7 cellular contexts compared by ENCODE assay signal in genomic region chr11:59207988-59208432, GRCh38. TPM values are rescaled to one million over a fixed set of nuclear protein-coding genes. Genes with fewer than 3 reads are reported as not detected.
DNase-seq lines count a peak whose midpoint lies in the region; ATAC-seq, FAIRE-seq and TF ChIP-seq lines count a peak whose summit lies in the region.

No MANE protein-coding gene starts in this region.

- H3K27me3 Mint-ChIP-seq in brain: no peaks in the 10 kb centered on the region

- H3K27ac Mint-ChIP-seq in brain: peak overlapping the region; percentile 42 to 91 (median 67)

- no peaks in the 10 kb centered on the region for H3K9me3 Mint-ChIP-seq in brain

- TF ChIP-seq CTCF in GM06990 (IDR thresholded peaks at IDR 0.05; ENCODE audit: insufficient read depth, low read length, poor library complexity, severe bottlenecking) (peak; percentile 61), HL-60 (IDR thresholded peaks at IDR 0.05; ENCODE audit: insufficient read depth, low read length) (peak; percentile 75), RWPE2 (IDR thresholded peaks at IDR 0.05; ENCODE audit: poor library complexity, severe bottlenecking) (peak; percentile 85), brain (conservative IDR thresholded peaks at IDR 0.05) (peak; percentile 80), kidney (IDR thresholded peaks at IDR 0.05; ENCODE audit: borderline replicate concordance, extremely low read depth, insufficient read depth) (peak; percentile 83)

- H3K9me3 ChIP-seq in RWPE2 (ENCODE audit: severe bottlenecking) (no peaks in the 10 kb centered on the region), kidney (ENCODE audit: control insufficient read depth in 1 of 2, low read length in 2 of 2) (no peaks in the 10 kb centered on the region)

- H3K4me1 Mint-ChIP-seq in brain: peaks cover 31% of the 10 kb centered on the region

- FAIRE-seq in kidney (lab: Jason Lieb, UNC): no peak

- H3K36me3 ChIP-seq in GM06990 (ENCODE audit: control insufficient read depth, insufficient read depth, low read length) (peaks cover 12% of the 10 kb centered on the region), RWPE2 (ENCODE audit: low read depth) (peaks cover 25% of the 10 kb centered on the region), kidney (ENCODE audit: control insufficient read depth in 1 of 2, insufficient read depth in 2 of 2, low read length in 2 of 2) (peaks cover 0 to 5% of the 10 kb centered on the region in 2 donors)

- DNase-seq in GM06990 (ENCODE audit: extremely low read depth, insufficient read length) (peak; percentile 57), HL-60 (ENCODE audit: low read depth in 1 of 2, low spot score in 1 of 2) (peak in 1 of 2 experiments; percentile 45), RWPE2 (ENCODE audit: low spot score) (no peak), kidney (no peak)
- peak; percentile 17 to 68 for DNase-seq in stimulated activated CD4-positive, alpha-beta T cell treated with anti-CD3 and anti-CD28 coated beads, Interleukin-4, amount 100 ng/mL, for 4 hours

- no peak overlapping the region for H3K4me3 Mint-ChIP-seq in brain

- no peak overlapping the region for H3K9ac ChIP-seq in kidney (ENCODE audit: low read length in 2 of 2)

- H3K4me1 ChIP-seq in RWPE2 (ENCODE audit: insufficient read depth, poor library complexity, severe bottlenecking): no peaks in the 10 kb centered on the region
- H3K4me1 ChIP-seq in kidney (ENCODE audit: control insufficient read depth in 1 of 2, insufficient read depth in 1 of 2, low read depth in 1 of 2, low read length in 2 of 2): peaks cover 0 to 6% of the 10 kb centered on the region in 2 donors

- H3K27ac ChIP-seq in HL-60 (replicated peaks) (no peak overlapping the region), RWPE2 (ENCODE audit: poor library complexity, severe bottlenecking) (no peak overlapping the region), kidney (ENCODE audit: low read depth in 2 of 2, low read length in 2 of 2) (no peak overlapping the region)

- intact Hi-C loops in kidney (cut with DNase I): loop anchor here (5.0 kb wide), 1 partner anchor 36 kb away; the partner anchor contains the start of gene DTX4

- H3K36me3 Mint-ChIP-seq in brain: peaks cover 45% of the 10 kb centered on the region

- peak; percentile 59 for ATAC-seq in GM21447 (IDR thresholded peaks at IDR 0.05; ENCODE audit: unreplicated experiment)
- peak; percentile 31; the same call in 2 of the 3 replicates for ATAC-seq in RWPE2 (ENCODE audit: low read depth)

- no peaks in the 10 kb centered on the region for H3K27me3 ChIP-seq in GM06990 (replicated peaks; ENCODE audit: control insufficient read depth, insufficient read depth, low read length)
- no peaks in the 10 kb centered on the region for H3K27me3 ChIP-seq in HL-60 (ENCODE audit: insufficient read depth, poor library complexity, severe bottlenecking)
- no peaks in the 10 kb centered on the region for H3K27me3 ChIP-seq in RWPE2 (ENCODE audit: insufficient read depth, poor library complexity, severe bottlenecking)

- peak overlapping the region; percentile 56 for H3K4me3 ChIP-seq in GM06990 (replicated peaks; ENCODE audit: low read depth, low read length)
- no peak overlapping the region for H3K4me3 ChIP-seq in HL-60 (replicated peaks; ENCODE audit: insufficient read depth, low read length)
- no peak overlapping the region for H3K4me3 ChIP-seq in RWPE2 (ENCODE audit: severe bottlenecking)
- no peak overlapping the region for H3K4me3 ChIP-seq in kidney (ENCODE audit: low read length in 2 of 2)

RNA-seq across cellular contexts. Expression of gene MPEG1, which starts 4.7 kb away (rescaled TPM):
- polyA plus RNA-seq in brain (ENCODE audit: insufficient read depth, low read depth, low replicate concordance) (2.3 TPM), kidney (ENCODE audit: insufficient read depth, low read depth, low replicate concordance) (2.6 TPM)
- 33.1 TPM for total RNA-seq in kidney

RNA-seq across cellular contexts. Expression of gene DTX4, which starts 36.1 kb away (rescaled TPM):
- polyA plus RNA-seq in brain (ENCODE audit: insufficient read depth, low read depth, low replicate concordance) (5.2 TPM), kidney (ENCODE audit: insufficient read depth, low read depth, low replicate concordance) (7.2 TPM)
- total RNA-seq in kidney: 21.8 TPM

Comparison
In these comparisons a context has a peak if more than half of its experiments do, and no peak if none do; other contexts are left out.
1. DNase-seq: peak in GM06990 (single experiment) and stimulated activated CD4-positive, alpha-beta T cell treated with anti-CD3 and anti-CD28 coated beads, Interleukin-4, amount 100 ng/mL, for 4 hours (2 of 2); none in RWPE2 (single experiment) and kidney (single experiment).
2. Peak in every context shown above with its lines, with median percentiles within 50 percentile points of each other: CTCF ChIP-seq.